Comparison of ENCODE assay signal across 29 cellular contexts in genomic region chr11:126034880-126035279, GRCh38.
"Had no signal": no experiment of that assay in that cellular context is flagged by ENCODE, and none has a peak within 500 bp of the region (broad histone marks: within the 10 kb centered on the region; RNA-seq: fewer than 3 reads in every experiment).

No MANE protein-coding gene starts in this region.

- H3K27me3 ChIP-seq: adrenal gland, ascending aorta, hepatocyte, right lobe of liver, uterus had no signal

- H3K27me3 Mint-ChIP-seq: activated naive CD8-positive, alpha-beta T cell; type B pancreatic cell had no signal

- H3K4me1 ChIP-seq: adrenal gland, ascending aorta had no signal

- H3K4me3 ChIP-seq: adrenal gland, ascending aorta, hepatocyte, right lobe of liver, thoracic aorta, uterus had no signal

- H2AFZ ChIP-seq: hepatocyte had no signal

- DNase-seq: activated CD4-positive, alpha-beta T cell treated with anti-CD3 and anti-CD28 coated beads for 48 hours; activated CD4-positive, alpha-beta T cell treated with anti-CD3 and anti-CD28 coated beads, Interleukin-2, amount 50 U/mL, for 48 hours; activated CD8-positive, alpha-beta memory T cell treated with anti-CD3 and anti-CD28 coated beads for 24 hours; activated effector memory CD4-positive, alpha-beta T cell treated with Interleukin-2 at 50 U/mL for 16 hours; activated naive CD4-positive, alpha-beta T cell treated with Interleukin-2 at 50 U/mL for 16 hours; adrenal gland; caudate nucleus; cortex of kidney; foreskin melanocyte; islet precursor cell; mammary epithelial cell; naive B cell; posterior cingulate gyrus; right lobe of liver; stimulated activated CD4-positive, alpha-beta T cell treated with anti-CD3 and anti-CD28 coated beads, Interleukin-2, amount 100 ng/mL, for 48 hours; stimulated activated naive CD4-positive, alpha-beta T cell treated with Interleukin-2 at 50 U/mL for 16 hours; T-helper 17 cell; T1000; uterus; WERI-Rb-1 had no signal

- H3K36me3 Mint-ChIP-seq: naive B cell had no signal

- H3K27ac ChIP-seq: adrenal gland, ascending aorta, hepatocyte, right lobe of liver, thoracic aorta, WERI-Rb-1 had no signal

- H3K36me3 ChIP-seq: adrenal gland, ascending aorta, right lobe of liver, thoracic aorta, uterus, WERI-Rb-1 had no signal

- H3K4me2 ChIP-seq: hepatocyte had no signal

- H3K4me1 Mint-ChIP-seq: naive B cell had no signal

- H3K9me3 Mint-ChIP-seq: mesothelial cell of epicardium, neural crest cell, type B pancreatic cell had no signal

- ATAC-seq: activated CD4-positive, CD25-positive, alpha-beta regulatory T cell treated with anti-CD3 and anti-CD28 coated beads, Interleukin-2, amount 50 U/mL, for 24 hours; esophagus mucosa; T-helper 17 cell had no signal

- H3K27ac Mint-ChIP-seq: activated naive CD8-positive, alpha-beta T cell; naive B cell; T-helper 17 cell; type B pancreatic cell had no signal

- H3K9me3 ChIP-seq: adrenal gland, ascending aorta, right lobe of liver, thoracic aorta, uterus had no signal

- H3K4me3 Mint-ChIP-seq: activated naive CD8-positive, alpha-beta T cell; mesothelial cell of epicardium; naive B cell; T-helper 17 cell had no signal
